In genomic region chr2:98615481-98615880, GRCh38 we compare ENCODE assay signal across 15 cellular contexts. TPM values are rescaled to one million over a fixed set of nuclear protein-coding genes. Genes with fewer than 3 reads are reported as not detected.
A peak's percentile ranks its signal among the peaks of the same experiment; 100 is the strongest.
DNase-seq lines count a peak whose midpoint lies in the region; ATAC-seq and TF ChIP-seq lines count a peak whose summit lies in the region.
"Had no signal": no experiment of that assay in that cellular context is flagged by ENCODE, and none has a peak within 500 bp of the region (broad histone marks: within the 10 kb centered on the region; RNA-seq: fewer than 3 reads in every experiment).

No MANE protein-coding gene starts in this region.

- H3K9me3 Mint-ChIP-seq in T-helper 1 cell treated with Interleukin-12 subunit alpha and Interleukin-12 subunit beta and Interleukin-4 antibody, amounts not matched to agents 30 μg/mL and 1 μg/mL, for 36 hours, result no peaks in the 10 kb centered on the region
- H3K9me3 Mint-ChIP-seq in central memory CD8-positive, alpha-beta T cell, result no peaks in the 10 kb centered on the region

- H3K27me3 Mint-ChIP-seq in T-helper 1 cell treated with Interleukin-12 subunit alpha and Interleukin-12 subunit beta and Interleukin-4 antibody, amounts not matched to agents 30 μg/mL and 1 μg/mL, for 36 hours (ENCODE audit: low read depth), result no peaks in the 10 kb centered on the region
- no peaks in the 10 kb centered on the region for H3K27me3 Mint-ChIP-seq in central memory CD8-positive, alpha-beta T cell

- H3K4me1 Mint-ChIP-seq in T-helper 1 cell treated with Interleukin-12 subunit alpha and Interleukin-12 subunit beta and Interleukin-4 antibody, amounts not matched to agents 30 μg/mL and 1 μg/mL, for 36 hours (ENCODE audit: low read depth), result peaks cover 43% of the 10 kb centered on the region
- peaks cover 54% of the 10 kb centered on the region for H3K4me1 Mint-ChIP-seq in central memory CD8-positive, alpha-beta T cell

- no peak; the same call in 1 of the 2 replicates for TF ChIP-seq CTCF in Panc1 (IDR thresholded peaks at IDR 0.05)
- TF ChIP-seq CTCF in osteoblast (IDR thresholded peaks at IDR 0.05; ENCODE audit: extremely low read depth, low read depth, low read length), result peak; percentile 24

- ATAC-seq in Panc1, result peak; percentile 66; the same call in 1 of the 2 replicates
- ATAC-seq in central memory CD8-positive, alpha-beta T cell (replicated peaks; ENCODE audit: extremely low read depth, poor library complexity, severe bottlenecking), result no peak
- no peak for ATAC-seq in GM21381 (IDR thresholded peaks at IDR 0.05; ENCODE audit: unreplicated experiment)
- ATAC-seq: upper lobe of right lung had no signal

- H3K36me3 Mint-ChIP-seq in T-helper 1 cell treated with Interleukin-12 subunit alpha and Interleukin-12 subunit beta and Interleukin-4 antibody, amounts not matched to agents 30 μg/mL and 1 μg/mL, for 36 hours (ENCODE audit: low read depth), result peaks cover 59% of the 10 kb centered on the region
- H3K36me3 Mint-ChIP-seq in central memory CD8-positive, alpha-beta T cell (ENCODE audit: insufficient read depth), result peaks cover 67% of the 10 kb centered on the region

- intact Hi-C loops in Panc1 (cut with micrococcal nuclease; ENCODE audit: unreplicated experiment), result no loop called here

- H3K4me2 ChIP-seq in osteoblast (ENCODE audit: insufficient read depth, low read length), result no peak overlapping the region

- H2AFZ ChIP-seq in osteoblast (ENCODE audit: low read length), result no peak overlapping the region

- H3K27ac Mint-ChIP-seq in T-helper 1 cell treated with Interleukin-12 subunit alpha and Interleukin-12 subunit beta and Interleukin-4 antibody, amounts not matched to agents 30 μg/mL and 1 μg/mL, for 36 hours, result peak overlapping the region; percentile 12
- H3K27ac Mint-ChIP-seq in central memory CD8-positive, alpha-beta T cell (ENCODE audit: low read depth), result peak overlapping the region; percentile 73

- DNase-seq in T-helper 1 cell (no peak), Panc1 (ENCODE audit: low read depth, low spot score) (no peak), osteoblast (ENCODE audit: insufficient read length, low spot score, missing footprints) (no peak), HEK293T (ENCODE audit: extremely low spot score) (no peak)
- no peak for DNase-seq in central memory CD8-positive, alpha-beta T cell (ENCODE audit: low spot score in 2 of 2)
- no peak for DNase-seq in activated CD8-positive, alpha-beta memory T cell treated with anti-CD3 and anti-CD28 coated beads for 24 hours
- DNase-seq: activated CD4-positive, alpha-beta T cell treated with anti-CD3 and anti-CD28 coated beads for 48 hours; Karpas-422; NCI-H2029; NCI-H82; upper lobe of right lung had no signal

- no peak overlapping the region for H3K4me3 ChIP-seq in Panc1 (ENCODE audit: low read depth in 2 of 2, low read length in 2 of 2)
- H3K4me3 ChIP-seq in osteoblast (ENCODE audit: insufficient read depth, low read length), result no peak overlapping the region
- H3K4me3 ChIP-seq: coronary artery, SJSA1, upper lobe of right lung had no signal

- H4K20me1 ChIP-seq in osteoblast (ENCODE audit: insufficient read depth, low read length), result peaks cover 14% of the 10 kb centered on the region

- no peak overlapping the region for H3K4me3 Mint-ChIP-seq in T-helper 1 cell treated with Interleukin-12 subunit alpha and Interleukin-12 subunit beta and Interleukin-4 antibody, amounts not matched to agents 30 μg/mL and 1 μg/mL, for 36 hours
- H3K4me3 Mint-ChIP-seq in central memory CD8-positive, alpha-beta T cell, result peak overlapping the region; percentile 6

- BruUV-seq in Panc1 (replicated peaks; lab: Mats Ljungman, UMichigan), result no TSS peak

- H3K79me2 ChIP-seq in osteoblast (ENCODE audit: insufficient read depth, low read length), result peaks cover 17% of the 10 kb centered on the region

- H3K36me3 ChIP-seq in Panc1 (ENCODE audit: control insufficient read depth, insufficient read depth, low read length) (peaks cover 27% of the 10 kb centered on the region), osteoblast (ENCODE audit: insufficient read depth, low read length) (peaks cover 68% of the 10 kb centered on the region)

- no peak overlapping the region for H3K27ac ChIP-seq in Panc1 (ENCODE audit: low read length)
- H3K27ac ChIP-seq in osteoblast (ENCODE audit: low read depth, low read length), result no peak overlapping the region
- H3K27ac ChIP-seq: coronary artery, SJSA1, upper lobe of right lung had no signal

- no peaks in the 10 kb centered on the region for H3K27me3 ChIP-seq in Panc1 (ENCODE audit: control insufficient read depth, insufficient read depth, low read length)
- no peaks in the 10 kb centered on the region for H3K27me3 ChIP-seq in osteoblast (ENCODE audit: insufficient read depth, low read length)
- H3K27me3 ChIP-seq: SJSA1, upper lobe of right lung had no signal

- POLR2A ChIA-PET in Panc1 (lab: Charles Lee) (no interaction called here), HEK293T (lab: Yijun Ruan, JAX) (no interaction called here)

- CTCF ChIA-PET in Panc1 (lab: Charles Lee) (no interaction called here), HEK293T (lab: Yijun Ruan, JAX) (no interaction called here)

- H3K9me3 ChIP-seq in Panc1 (ENCODE audit: control insufficient read depth, insufficient read depth, low read depth, low read length), result no peaks in the 10 kb centered on the region
- no peaks in the 10 kb centered on the region for H3K9me3 ChIP-seq in osteoblast (ENCODE audit: low read depth, low read length)
- H3K9me3 ChIP-seq: SJSA1, upper lobe of right lung had no signal

- H3K4me1 ChIP-seq in Panc1 (ENCODE audit: control insufficient read depth, insufficient read depth, low read length) (peaks cover 2% of the 10 kb centered on the region), osteoblast (ENCODE audit: insufficient read depth, low read length) (peaks cover 4% of the 10 kb centered on the region)

- in situ Hi-C loops in Panc1 (cut with HindIII; ENCODE audit: low pct_unique_long_range_greater_than_20kb, low sequenced_read_pairs), result no loop called here

TF ChIP-seq in HEK293T, 16 proteins besides CTCF, POLR2A, EP300 and RAD21:
- no peak for TF ChIP-seq BHLHE40 (IDR thresholded peaks at IDR 0.05; ENCODE audit: borderline replicate concordance)
- TF ChIP-seq, protein P1, sequence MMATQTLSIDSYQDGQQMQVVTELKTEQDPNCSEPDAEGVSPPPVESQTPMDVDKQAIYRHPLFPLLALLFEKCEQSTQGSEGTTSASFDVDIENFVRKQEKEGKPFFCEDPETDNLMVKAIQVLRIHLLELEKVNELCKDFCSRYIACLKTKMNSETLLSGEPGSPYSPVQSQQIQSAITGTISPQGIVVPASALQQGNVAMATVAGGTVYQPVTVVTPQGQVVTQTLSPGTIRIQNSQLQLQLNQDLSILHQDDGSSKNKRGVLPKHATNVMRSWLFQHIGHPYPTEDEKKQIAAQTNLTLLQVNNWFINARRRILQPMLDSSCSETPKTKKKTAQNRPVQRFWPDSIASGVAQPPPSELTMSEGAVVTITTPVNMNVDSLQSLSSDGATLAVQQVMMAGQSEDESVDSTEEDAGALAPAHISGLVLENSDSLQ (IDR thresholded peaks at IDR 0.05), result no peak
- TF ChIP-seq HDGF (IDR thresholded peaks at IDR 0.05; ENCODE audit: borderline replicate concordance), result no peak
- no peak for TF ChIP-seq SP1 (IDR thresholded peaks at IDR 0.05)
- no peak for TF ChIP-seq FOXM1 (IDR thresholded peaks at IDR 0.05; ENCODE audit: borderline replicate concordance)
- no peak for TF ChIP-seq SUZ12 (IDR thresholded peaks at IDR 0.05)
- no peak for TF ChIP-seq NFRKB (IDR thresholded peaks at IDR 0.05)
- no peak for TF ChIP-seq ARNT (IDR thresholded peaks at IDR 0.05)

RNA-seq across cellular contexts. Expression of gene UNC50, which starts 7.1 kb away (rescaled TPM):
- total RNA-seq in Panc1 (2021; ENCODE audit: unreplicated experiment), result 43.6 TPM
- polyA plus RNA-seq in Panc1 (2012; ENCODE audit: insufficient read length), result 38.7 TPM
- 31.5 and 36.2 TPM in 2 replicates for total RNA-seq in osteoblast

RNA-seq across cellular contexts. Expression of gene COA5, which starts 7.2 kb away (rescaled TPM):
- total RNA-seq in Panc1 (2021; ENCODE audit: unreplicated experiment) (20.6 TPM), osteoblast (17.4 and 21.2 TPM in 2 replicates)
- 17.4 TPM for polyA plus RNA-seq in Panc1 (2012; ENCODE audit: insufficient read length)
